Comparison of ENCODE assay signal across 19 cellular contexts in the genomic region with DNA sequence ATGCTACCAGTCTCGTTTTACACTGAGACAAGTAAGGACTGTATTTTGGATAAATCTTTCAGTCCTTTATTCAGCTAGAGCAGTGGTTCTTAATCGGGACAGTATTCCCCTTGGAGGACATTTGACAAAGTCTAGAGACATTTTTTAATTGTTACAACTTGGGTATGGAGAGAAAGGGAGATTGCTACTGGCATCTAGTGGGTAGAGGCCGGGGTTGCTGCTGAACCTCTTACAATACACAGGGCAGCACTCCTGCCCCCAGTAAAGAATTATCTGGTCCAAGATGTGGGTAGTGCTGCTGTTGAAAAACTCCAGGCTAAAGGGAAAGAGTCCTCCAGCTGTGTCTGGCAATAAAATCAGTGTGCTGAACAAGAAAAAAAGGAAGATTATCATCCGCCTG.
DNase-seq lines count a peak whose midpoint lies in the region; ATAC-seq, FAIRE-seq and TF ChIP-seq lines count a peak whose summit lies in the region.
"Had no signal": no experiment of that assay in that cellular context is flagged by ENCODE, and none has a peak within 500 bp of the region (broad histone marks: within the 10 kb centered on the region; RNA-seq: fewer than 3 reads in every experiment).

No MANE protein-coding gene starts in this region.

- H2AFZ ChIP-seq in GM12878 (ENCODE audit: control insufficient read depth, low read depth, low read length), result no peak overlapping the region

- H3K4me1 ChIP-seq in GM12878 (ENCODE audit: control insufficient read depth, insufficient read depth, low read length), result 0 out of 2 replicates have a peak, but pooled peaks cover under 1% of the 10 kb centered on the region
- no peaks in the 10 kb centered on the region for H3K4me1 ChIP-seq in transverse colon
- H3K4me1 ChIP-seq: BLaER1 had no signal

- no peak overlapping the region for H3K4me2 ChIP-seq in GM12878 (ENCODE audit: control insufficient read depth, insufficient read depth)
- H3K4me2 ChIP-seq: BLaER1 had no signal

- no peaks in the 10 kb centered on the region; the same call in 2 of the 3 replicates for H3K9me3 ChIP-seq in GM12878 (replicated peaks; ENCODE audit: control insufficient read depth, insufficient read depth, low read length)
- H3K9me3 ChIP-seq in transverse colon, result no peaks in the 10 kb centered on the region
- H3K9me3 ChIP-seq: ovary had no signal

- RAD21 ChIA-PET in GM12878 (lab: Charles Lee; ENCODE audit: unreplicated experiment), result no interaction called here

- WGBS in GM12878 (ENCODE audit: insufficient coverage, insufficient replicate concordance, low lambda C conversion rate, missing lambda C conversion rate), result 0% methylated on average over 4 of the region's 4 CpGs
- 30 to 57% methylated on average over 1 to 4 of the region's 4 CpGs for WGBS in transverse colon (ENCODE audit: low coverage in 1 of 2), 2 donors

- no peak overlapping the region for H3K9ac ChIP-seq in GM12878 (ENCODE audit: control insufficient read depth, insufficient read depth, low read length)
- H3K9ac ChIP-seq: BLaER1 had no signal

- intact Hi-C loops in GM12878 (cut with micrococcal nuclease; ENCODE audit: unreplicated experiment) (no loop called here), transverse colon (cut with DNase I; ENCODE audit: low total_unique reads) (no loop called here)

- H4K20me1 ChIP-seq in GM12878 (ENCODE audit: control insufficient read depth, insufficient read depth), result no peaks in the 10 kb centered on the region
- H4K20me1 ChIP-seq: BLaER1 had no signal

- in situ Hi-C loops in GM12878 (cut with MboI) (no loop called here), brain microvascular endothelial cell (cut with HindIII; ENCODE audit: low pct_ligation_motif_present, low sequenced_read_pairs) (no loop called here), transverse colon (cut with MboI; ENCODE audit: low pct_ligation_motif_present in 1 of 4, low pct_unique_long_range_greater_than_20kb in 1 of 4, low sequenced_read_pairs in 3 of 4) (loop anchor here in 1 of 4 donors (25.0 kb wide), 1 partner anchor 448 kb away; a partner anchor contains a TSS)

- H3K4me3 ChIP-seq in GM12875 (ENCODE audit: low read depth, low read length) (no peak overlapping the region), GM12878 (no peak overlapping the region), brain microvascular endothelial cell (ENCODE audit: low read depth, low read length) (no peak overlapping the region), transverse colon (no peak overlapping the region)
- H3K4me3 ChIP-seq: BLaER1, mucosa of descending colon, ovary had no signal

- POLR2A ChIA-PET in GM12878 (lab: Charles Lee), result no interaction called here

- ATAC-seq in GM12878, result no peak
- ATAC-seq: mucosa of descending colon; stimulated activated naive CD8-positive, alpha-beta T cell treated with anti-CD3 and anti-CD28 coated beads, Interleukin-15, Interleukin-2, amounts not matched to agents 100 U/mL and 50 U/mL, for 24 hours had no signal

- H3K27ac ChIP-seq in GM12878 (ENCODE audit: control insufficient read depth, insufficient read depth), result no peak overlapping the region
- no peak overlapping the region for H3K27ac ChIP-seq in brain microvascular endothelial cell
- H3K27ac ChIP-seq in transverse colon, result no peak overlapping the region
- H3K27ac ChIP-seq: BLaER1, ovary had no signal

- peak; percentile 54 for TF ChIP-seq RAD21 in GM12878 (IDR thresholded peaks at IDR 0.05; ENCODE audit: insufficient read depth, low read depth, low read length)

- H3K27me3 ChIP-seq in GM12878 (replicated peaks in 1 of 2; ENCODE audit: control insufficient read depth in 2 of 2, insufficient read depth in 2 of 2, low read length in 1 of 2) (no peaks in the 10 kb centered on the region), brain microvascular endothelial cell (replicated peaks) (no peaks in the 10 kb centered on the region), transverse colon (no peaks in the 10 kb centered on the region)
- H3K27me3 ChIP-seq: BLaER1, ovary had no signal

- CTCF ChIA-PET in GM12878 (lab: Yijun Ruan, JAX), result no interaction called here

- no peaks in the 10 kb centered on the region for H3K36me3 ChIP-seq in GM12878 (ENCODE audit: control insufficient read depth in 2 of 2, insufficient read depth in 2 of 2, low read length in 1 of 2)
- no peaks in the 10 kb centered on the region for H3K36me3 ChIP-seq in brain microvascular endothelial cell (replicated peaks)
- H3K36me3 ChIP-seq in transverse colon, result no peaks in the 10 kb centered on the region
- H3K36me3 ChIP-seq: BLaER1, ovary had no signal

- SMC1A ChIA-PET in GM12878 (lab: Charles Lee; ENCODE audit: uncharacterized antibody, unreplicated experiment), result no interaction called here

- peak; percentile 3 for DNase-seq in LHCN-M2 (ENCODE audit: low read depth)
- DNase-seq in GM12878 (ENCODE audit: low read depth, low spot score), result no peak
- DNase-seq in myocyte (ENCODE audit: low read depth), result peak; percentile 2
- DNase-seq in effector CD4-positive, alpha-beta T cell, result no peak
- no peak for DNase-seq in brain microvascular endothelial cell
- no peak for DNase-seq in globus pallidus (ENCODE audit: low spot score)
- no peak for DNase-seq in transverse colon
- DNase-seq: activated CD4-positive, alpha-beta memory T cell treated with anti-CD3 and anti-CD28 coated beads, Interleukin-2, amount 10 ng/mL, durations not matched to agents 7 days and 5 days; DMS79; mucosa of descending colon; NCI-H1092; OCI-M1; ovary; stimulated activated naive CD8-positive, alpha-beta T cell treated with anti-CD3 and anti-CD28 coated beads, Interleukin-15, Interleukin-2, amounts not matched to agents 100 U/mL and 50 U/mL, for 24 hours had no signal

- TF ChIP-seq POLR2A in GM12878 (IDR thresholded peaks at IDR 0.05; ENCODE audit: low read depth, low read length) (no peak), transverse colon (IDR thresholded peaks at IDR 0.05) (no peak)

- no peaks in the 10 kb centered on the region for H3K79me2 ChIP-seq in GM12878 (ENCODE audit: control insufficient read depth, insufficient read depth, low read length)

- TF ChIP-seq CTCF in GM12875 (IDR thresholded peaks at IDR 0.05; ENCODE audit: borderline replicate concordance, insufficient read depth, low read depth, low read length) (peak; percentile 29; the same call in 1 of the 2 replicates), GM12878 (IDR thresholded peaks at IDR 0.05 in 2 of 3, conservative IDR thresholded peaks at IDR 0.05 in 1 of 3; ENCODE audit: control insufficient read depth in 2 of 3, extremely low read depth in 1 of 3, insufficient read depth in 1 of 3, low read depth in 3 of 3, low read length in 3 of 3) (peak in 1 of 3 experiments; percentile 29; a peak in 1 of 6 replicates), brain microvascular endothelial cell (IDR thresholded peaks at IDR 0.05; ENCODE audit: low read depth, low read length, missing control alignments) (no peak), transverse colon (IDR thresholded peaks at IDR 0.05) (no peak)

- no TSS peak for BruUV-seq in GM12878 (replicated peaks; lab: Mats Ljungman, UMichigan)

- FAIRE-seq in GM12878 (lab: Jason Lieb, UNC), result no peak
- FAIRE-seq: endothelial cell of umbilical vein, HTR-8/SVneo, islet of Langerhans had no signal

- TF ChIP-seq EP300 in GM12878 (IDR thresholded peaks at IDR 0.05; ENCODE audit: borderline replicate concordance in 1 of 2, control insufficient read depth in 1 of 2, low read depth in 2 of 2, low read length in 2 of 2), result no peak
- TF ChIP-seq EP300 in transverse colon (IDR thresholded peaks at IDR 0.05; ENCODE audit: low read depth), result no peak

TF ChIP-seq in GM12878, 131 proteins besides CTCF, POLR2A, EP300 and RAD21:
- TF ChIP-seq ZNF24 (IDR thresholded peaks at IDR 0.05) (no peak), CHD1 (IDR thresholded peaks at IDR 0.05; ENCODE audit: low read depth, low read length) (no peak), SUPT20H (IDR thresholded peaks at IDR 0.05; ENCODE audit: borderline replicate concordance, control insufficient read depth, low read depth, low read length) (no peak), WRNIP1 (IDR thresholded peaks at IDR 0.05; ENCODE audit: borderline replicate concordance, low read depth, low read length) (no peak), BMI1 (IDR thresholded peaks at IDR 0.05; ENCODE audit: borderline replicate concordance) (no peak), SRF (IDR thresholded peaks at IDR 0.05; ENCODE audit: low read depth in 2 of 2, low read length in 2 of 2) (no peak), SUZ12 (IDR thresholded peaks at IDR 0.05; ENCODE audit: unreplicated experiment) (no peak), RFX5 (IDR thresholded peaks at IDR 0.05; ENCODE audit: low read depth, low read length) (no peak), GABPA (IDR thresholded peaks at IDR 0.05; ENCODE audit: low read depth) (no peak)
- TF ChIP-seq, protein P1, sequence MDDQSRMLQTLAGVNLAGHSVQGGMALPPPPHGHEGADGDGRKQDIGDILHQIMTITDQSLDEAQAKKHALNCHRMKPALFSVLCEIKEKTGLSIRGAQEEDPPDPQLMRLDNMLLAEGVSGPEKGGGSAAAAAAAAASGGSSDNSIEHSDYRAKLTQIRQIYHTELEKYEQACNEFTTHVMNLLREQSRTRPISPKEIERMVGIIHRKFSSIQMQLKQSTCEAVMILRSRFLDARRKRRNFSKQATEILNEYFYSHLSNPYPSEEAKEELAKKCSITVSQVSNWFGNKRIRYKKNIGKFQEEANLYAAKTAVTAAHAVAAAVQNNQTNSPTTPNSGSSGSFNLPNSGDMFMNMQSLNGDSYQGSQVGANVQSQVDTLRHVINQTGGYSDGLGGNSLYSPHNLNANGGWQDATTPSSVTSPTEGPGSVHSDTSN (IDR thresholded peaks at IDR 0.05; ENCODE audit: insufficient replicate concordance, low read depth, low read length), result no peak
TF ChIP-seq in GM12878: peak in this region for 0.

Comparison
In these comparisons a context has a peak if more than half of its experiments do, and no peak if none do; other contexts are left out.
1. DNase-seq: peak in LHCN-M2 (single experiment) and myocyte (single experiment); none in GM12878 (single experiment), effector CD4-positive, alpha-beta T cell (single experiment), brain microvascular endothelial cell (single experiment), globus pallidus (single experiment) and transverse colon (single experiment).